17 cellular contexts compared by ENCODE assay signal in genomic region chr16:27978876-27979275, GRCh38.
A peak's percentile ranks its signal among the peaks of the same experiment; 100 is the strongest.
DNase-seq lines count a peak whose midpoint lies in the region; ATAC-seq and TF ChIP-seq lines count a peak whose summit lies in the region.
"Had no signal": no experiment of that assay in that cellular context is flagged by ENCODE, and none has a peak within 500 bp of the region (broad histone marks: within the 10 kb centered on the region; RNA-seq: fewer than 3 reads in every experiment).

No MANE protein-coding gene starts in this region.

- H3K36me3 ChIP-seq in breast epithelium: no peaks in the 10 kb centered on the region
- H3K36me3 ChIP-seq: BLaER1 had no signal

- DNase-seq in MCF 10A (ENCODE audit: unreplicated experiment) (no peak), breast epithelium (ENCODE audit: low spot score in 2 of 2) (no peak), coronary artery (ENCODE audit: low spot score) (peak; percentile 24), sciatic nerve (ENCODE audit: low spot score) (peak; percentile 6), SKM-1 (lab: John Stamatoyannopoulos, UW; ENCODE audit: unreplicated experiment) (no peak), NCI-H1417 (lab: John Stamatoyannopoulos, UW) (no peak), nucleus accumbens (lab: John Stamatoyannopoulos, UW) (no peak)
- DNase-seq: 8988T; Calu3; CD8-positive, alpha-beta T cell; DMS53; DND-41; EL; H9 had no signal

- no peaks in the 10 kb centered on the region for H3K36me3 Mint-ChIP-seq in MCF 10A (ENCODE audit: insufficient read depth, unreplicated experiment)
- H3K36me3 Mint-ChIP-seq: CD14-positive monocyte; CD8-positive, alpha-beta T cell had no signal

- no TSS peak for BruUV-seq in MCF 10A (replicated peaks; lab: Mats Ljungman, UMichigan)

- H3K4me1 Mint-ChIP-seq in MCF 10A (ENCODE audit: insufficient read depth, unreplicated experiment): no peaks in the 10 kb centered on the region
- H3K4me1 Mint-ChIP-seq: CD14-positive monocyte, H9 had no signal

- H3K9me3 Mint-ChIP-seq in MCF 10A (ENCODE audit: unreplicated experiment): no peaks in the 10 kb centered on the region

- no peak for TF ChIP-seq CTCF in MCF 10A (IDR thresholded peaks at IDR 0.05; ENCODE audit: unreplicated experiment)
- no peak for TF ChIP-seq CTCF in breast epithelium (IDR thresholded peaks at IDR 0.05)
- no peak for TF ChIP-seq CTCF in coronary artery (IDR thresholded peaks at IDR 0.05)

- no peak overlapping the region for H3K27ac ChIP-seq in breast epithelium
- no peak overlapping the region for H3K27ac ChIP-seq in coronary artery
- H3K27ac ChIP-seq: BLaER1 had no signal

- CTCF ChIA-PET in MCF 10A (lab: Yijun Ruan, JAX): no interaction called here

- peak overlapping the region; percentile 40 for H3K27ac Mint-ChIP-seq in MCF 10A (ENCODE audit: low read depth, unreplicated experiment)
- H3K27ac Mint-ChIP-seq: CD14-positive monocyte; CD8-positive, alpha-beta T cell; H9 had no signal

- no peaks in the 10 kb centered on the region for H3K4me1 ChIP-seq in breast epithelium
- H3K4me1 ChIP-seq: BLaER1 had no signal

- intact Hi-C loops in MCF 10A (cut with micrococcal nuclease) (no loop called here), breast epithelium (cut with DNase I; ENCODE audit: low total_unique reads) (no loop called here), sciatic nerve (cut with DNase I) (no loop called here)

- H3K9me3 ChIP-seq in breast epithelium: no peaks in the 10 kb centered on the region
- H3K9me3 ChIP-seq: BLaER1 had no signal

- POLR2A ChIA-PET in MCF 10A (lab: Yijun Ruan, JAX): no interaction called here

- H3K4me3 ChIP-seq in breast epithelium (no peak overlapping the region), coronary artery (no peak overlapping the region)
- H3K4me3 ChIP-seq: BLaER1, GM12878 had no signal

- ATAC-seq in sciatic nerve: no peak
- ATAC-seq: CD8-positive, alpha-beta T cell; GM12878 had no signal

- H3K27me3 Mint-ChIP-seq in MCF 10A (ENCODE audit: insufficient read depth, unreplicated experiment): peaks cover 17% of the 10 kb centered on the region

- H3K27me3 ChIP-seq in breast epithelium: no peaks in the 10 kb centered on the region
- H3K27me3 ChIP-seq: BLaER1 had no signal

- no peak overlapping the region for H3K4me3 Mint-ChIP-seq in MCF 10A (ENCODE audit: unreplicated experiment)
- H3K4me3 Mint-ChIP-seq: CD14-positive monocyte; CD8-positive, alpha-beta T cell; H9 had no signal

- no peak for TF ChIP-seq POLR2A in breast epithelium (IDR thresholded peaks at IDR 0.05)

Comparison
In these comparisons a context has a peak if more than half of its experiments do, and no peak if none do; other contexts are left out.
1. DNase-seq: peak in coronary artery (single experiment) and sciatic nerve (single experiment); none in MCF 10A (single experiment), breast epithelium (0 of 2), SKM-1 (single experiment), NCI-H1417 (0 of 3) and nucleus accumbens (0 of 56).